ENCODE assay signal across 1 cellular context in the genomic region with DNA sequence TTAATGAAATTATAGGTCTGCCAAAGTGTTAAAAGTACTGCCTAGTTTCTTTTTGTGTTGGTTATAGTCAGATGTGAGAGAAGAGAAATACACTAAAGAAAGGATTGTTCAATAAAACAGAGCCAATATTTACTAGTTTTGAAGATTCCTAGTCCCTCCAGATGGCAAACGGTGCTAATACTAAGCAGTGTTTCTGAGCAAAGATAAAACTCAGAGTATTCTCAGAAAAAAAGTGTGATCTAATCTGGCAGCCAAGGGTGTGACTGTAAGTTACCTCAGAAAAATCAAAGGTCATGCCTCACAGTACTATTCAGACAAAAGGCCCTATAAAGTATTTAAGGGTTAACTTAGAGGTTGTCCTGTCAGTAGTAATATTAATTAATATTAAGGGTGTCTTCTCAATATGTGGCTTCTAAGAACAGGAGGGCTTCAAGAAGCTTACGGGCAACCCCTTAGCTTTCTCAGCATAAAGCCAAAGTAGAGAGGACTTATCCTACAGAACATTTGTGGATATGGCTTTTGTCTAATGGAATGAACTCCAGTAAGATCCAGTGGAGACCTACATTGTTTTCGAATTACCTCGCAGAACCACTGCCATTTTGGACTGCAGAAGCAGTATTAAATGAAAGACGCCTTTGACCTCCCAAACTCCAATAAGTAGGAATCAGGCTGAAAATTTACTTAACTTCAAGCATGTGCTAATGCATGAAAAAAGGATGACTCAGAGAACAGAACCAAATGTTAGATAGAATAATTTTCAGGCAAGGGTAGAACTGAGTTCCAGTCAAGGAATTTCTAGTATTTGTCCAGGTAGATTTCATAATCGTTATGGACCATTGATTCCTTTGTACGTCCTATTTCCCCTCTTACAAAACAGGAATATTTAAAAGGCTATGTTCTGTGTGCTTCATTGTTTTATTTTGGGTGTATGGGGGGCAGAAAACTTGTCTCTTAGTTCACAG.
TF ChIP-seq lines count a peak whose summit lies in the region.

No MANE protein-coding gene starts in this region.

TF ChIP-seq in HepG2, 621 proteins besides CTCF, POLR2A, EP300 and RAD21:
- TF ChIP-seq MAFF (IDR thresholded peaks at IDR 0.05; ENCODE audit: low read depth, low read length) (no peak), HOXA7 (CRISPR knock-in tag; IDR thresholded peaks at IDR 0.05) (no peak), RBM22 (optimal IDR thresholded peaks at IDR 0.05; ENCODE audit: low read length) (peak; percentile 61), ARNT (IDR thresholded peaks at IDR 0.05) (no peak), ZNF652 (CRISPR knock-in tag; IDR thresholded peaks at IDR 0.05; ENCODE audit: borderline replicate concordance, low read depth) (no peak)
